In the genomic region with DNA sequence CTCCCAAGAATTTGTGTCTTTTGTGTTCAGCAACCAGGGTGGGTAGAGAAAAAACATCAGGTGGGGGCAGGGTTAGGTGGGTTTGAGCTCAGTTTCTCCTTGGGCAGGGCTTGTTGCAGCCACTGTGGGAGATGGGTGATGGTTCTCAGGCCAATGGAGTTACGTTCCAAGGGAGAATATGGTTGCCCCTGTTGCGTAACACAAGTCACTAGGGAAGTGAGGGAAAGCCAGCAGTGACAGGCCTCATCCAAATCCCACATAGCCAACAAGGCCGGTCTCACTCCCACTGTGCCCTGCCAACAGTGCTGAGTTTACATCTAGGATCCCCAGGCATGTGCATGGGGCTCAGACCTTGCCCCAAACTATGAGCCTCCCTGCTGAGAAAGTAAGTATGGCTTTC, we compare ENCODE assay signal across 32 cellular contexts. TPM values are rescaled to one million over a fixed set of nuclear protein-coding genes. Genes with fewer than 3 reads are reported as not detected.
"Had no signal": no experiment of that assay in that cellular context is flagged by ENCODE, and none has a peak within 500 bp of the region (broad histone marks: within the 10 kb centered on the region; RNA-seq: fewer than 3 reads in every experiment).

No MANE protein-coding gene starts in this region.

- H3K9me3 ChIP-seq: colonic mucosa, esophagus squamous epithelium had no signal

- H3K4me1 Mint-ChIP-seq: activated CD4-positive, alpha-beta memory T cell treated with anti-CD3 and anti-CD28 coated beads, Interleukin-2, amount 10 ng/mL, durations not matched to agents 7 days and 5 days; activated CD4-positive, alpha-beta T cell treated with anti-CD3 and anti-CD28 coated beads for 36 hours; activated CD4-positive, alpha-beta T cell treated with anti-CD3 and anti-CD28 coated beads, Interleukin-2, amount 10 ng/mL, durations not matched to agents 24 days and 14 days; activated naive CD4-positive, alpha-beta T cell treated with anti-CD3 and anti-CD28 coated beads, Interleukin-2, amount 10 ng/mL, durations not matched to agents 7 days and 5 days; activated naive CD8-positive, alpha-beta T cell treated with anti-CD3 and anti-CD28 coated beads, Interleukin-2, amount 10 ng/mL, durations not matched to agents 7 days and 5 days; brain; T-helper 17 cell had no signal

- H3K9me3 Mint-ChIP-seq: activated naive CD4-positive, alpha-beta T cell treated with anti-CD3 and anti-CD28 coated beads, Interleukin-2, amount 10 ng/mL, durations not matched to agents 7 days and 5 days; T-helper 2 cell treated with Interferon-gamma antibody and Interleukin-4, amounts not matched to agents 5 μg/mL and 100 μg/mL, for 36 hours had no signal

- H3K4me1 ChIP-seq: ascending aorta, breast epithelium, colonic mucosa, esophagus squamous epithelium, gastroesophageal sphincter, heart right ventricle had no signal

- H3K4me3 ChIP-seq: ascending aorta, breast epithelium, cardiac muscle cell, colonic mucosa, esophagus squamous epithelium, gastroesophageal sphincter, heart right ventricle had no signal

- H3K27ac Mint-ChIP-seq: activated CD4-positive, alpha-beta memory T cell treated with anti-CD3 and anti-CD28 coated beads, Interleukin-2, amount 10 ng/mL, durations not matched to agents 7 days and 5 days; activated CD4-positive, alpha-beta T cell treated with anti-CD3 and anti-CD28 coated beads for 36 hours; activated CD4-positive, alpha-beta T cell treated with anti-CD3 and anti-CD28 coated beads, Interleukin-2, amount 10 ng/mL, durations not matched to agents 24 days and 14 days; activated naive CD4-positive, alpha-beta T cell treated with anti-CD3 and anti-CD28 coated beads, Interleukin-2, amount 10 ng/mL, durations not matched to agents 7 days and 5 days; activated naive CD4-positive, alpha-beta T cell treated with anti-CD3 and anti-CD28 coated beads, Interleukin-2, amount 50 U/mL, for 72 hours; activated naive CD8-positive, alpha-beta T cell treated with anti-CD3 and anti-CD28 coated beads, Interleukin-2, amount 10 ng/mL, durations not matched to agents 7 days and 5 days; activated T-cell treated with anti-CD3 and anti-CD28 coated beads, Interleukin-2, amount 50 U/mL, for 24 hours; activated T-cell treated with anti-CD3 and anti-CD28 coated beads, Interleukin-2, amount 50 U/mL, for 72 hours; brain; T-helper 17 cell; T-helper 2 cell treated with Interferon-gamma antibody and Interleukin-4, amounts not matched to agents 5 μg/mL and 100 μg/mL, for 36 hours had no signal

- H3K4me3 Mint-ChIP-seq: activated CD4-positive, alpha-beta memory T cell treated with anti-CD3 and anti-CD28 coated beads, Interleukin-2, amount 10 ng/mL, durations not matched to agents 7 days and 5 days; activated CD4-positive, alpha-beta T cell treated with anti-CD3 and anti-CD28 coated beads for 36 hours; activated CD4-positive, alpha-beta T cell treated with anti-CD3 and anti-CD28 coated beads, Interleukin-2, amount 10 ng/mL, durations not matched to agents 24 days and 14 days; activated naive CD4-positive, alpha-beta T cell treated with anti-CD3 and anti-CD28 coated beads, Interleukin-2, amount 10 ng/mL, durations not matched to agents 7 days and 5 days; activated naive CD8-positive, alpha-beta T cell treated with anti-CD3 and anti-CD28 coated beads, Interleukin-2, amount 10 ng/mL, durations not matched to agents 7 days and 5 days; activated T-cell treated with anti-CD3 and anti-CD28 coated beads, Interleukin-2, amount 50 U/mL, for 24 hours; activated T-cell treated with anti-CD3 and anti-CD28 coated beads, Interleukin-2, amount 50 U/mL, for 72 hours; brain; T-helper 17 cell; T-helper 2 cell treated with Interferon-gamma antibody and Interleukin-4, amounts not matched to agents 5 μg/mL and 100 μg/mL, for 36 hours had no signal

- H3K27me3 ChIP-seq: ascending aorta, breast epithelium, cardiac muscle cell, colonic mucosa, esophagus squamous epithelium, gastroesophageal sphincter, heart right ventricle had no signal

- H3K36me3 Mint-ChIP-seq: activated naive CD4-positive, alpha-beta T cell treated with anti-CD3 and anti-CD28 coated beads, Interleukin-2, amount 10 ng/mL, durations not matched to agents 7 days and 5 days; activated naive CD8-positive, alpha-beta T cell treated with anti-CD3 and anti-CD28 coated beads, Interleukin-2, amount 10 ng/mL, durations not matched to agents 7 days and 5 days; brain had no signal

- H3K36me3 ChIP-seq: ascending aorta, breast epithelium, cardiac muscle cell, colonic mucosa, esophagus squamous epithelium, gastroesophageal sphincter, heart right ventricle had no signal

- H3K27ac ChIP-seq: ascending aorta, breast epithelium, cardiac muscle cell, colonic mucosa, epithelial cell of prostate, esophagus squamous epithelium, gastroesophageal sphincter, heart right ventricle had no signal

- DNase-seq: activated CD4-positive, alpha-beta memory T cell treated with anti-CD3 and anti-CD28 coated beads, Interleukin-2, amount 10 ng/mL, durations not matched to agents 7 days and 5 days; activated CD4-positive, alpha-beta T cell treated with anti-CD3 and anti-CD28 coated beads for 36 hours; activated CD4-positive, alpha-beta T cell treated with anti-CD3 and anti-CD28 coated beads, Interleukin-2, amount 10 ng/mL, durations not matched to agents 24 days and 14 days; activated CD4-positive, CD25-positive, alpha-beta regulatory T cell; activated CD4-positive, CD25-positive, alpha-beta regulatory T cell treated with anti-CD3 and anti-CD28 coated beads, Interleukin-2, amount 50 U/mL, for 72 hours; activated CD8-positive, alpha-beta memory T cell treated with anti-CD3 and anti-CD28 coated beads, Interleukin-2, amount 50 U/mL, for 48 hours; activated gamma-delta T cell; activated naive CD4-positive, alpha-beta T cell; activated naive CD4-positive, alpha-beta T cell treated with anti-CD3 and anti-CD28 coated beads, Interleukin-2, amount 10 ng/mL, durations not matched to agents 7 days and 5 days; activated naive CD8-positive, alpha-beta T cell treated with anti-CD3 and anti-CD28 coated beads, Interleukin-2, amount 10 ng/mL, durations not matched to agents 7 days and 5 days; activated T-cell treated with anti-CD3 and anti-CD28 coated beads for 4 hours; activated T-cell treated with anti-CD3 and anti-CD28 coated beads, Interleukin-2, amount 50 U/mL, for 24 hours; activated T-cell treated with anti-CD3 and anti-CD28 coated beads, Interleukin-2, amount 50 U/mL, for 72 hours; central memory CD4-positive, alpha-beta T cell; cerebellar nuclear complex; colonic mucosa; effector CD8-positive, alpha-beta T cell; esophagus squamous epithelium; foreskin melanocyte; heart right ventricle; T-helper 17 cell; T1000 had no signal

- FAIRE-seq: endometrium, endothelial cell of umbilical vein had no signal

RNA-seq across cellular contexts. Expression of a gene that starts 7.9 kb away (rescaled TPM):
- total RNA-seq: activated CD4-positive, alpha-beta memory T cell treated with anti-CD3 and anti-CD28 coated beads, Interleukin-2, amount 10 ng/mL, durations not matched to agents 7 days and 5 days; activated CD4-positive, alpha-beta T cell treated with anti-CD3 and anti-CD28 coated beads, Interleukin-2, amount 10 ng/mL, durations not matched to agents 24 days and 14 days; activated naive CD4-positive, alpha-beta T cell treated with anti-CD3 and anti-CD28 coated beads, Interleukin-2, amount 50 U/mL, for 72 hours; activated naive CD8-positive, alpha-beta T cell treated with anti-CD3 and anti-CD28 coated beads, Interleukin-2, amount 10 ng/mL, durations not matched to agents 7 days and 5 days; T-helper 17 cell had no signal

RNA-seq across cellular contexts. Expression of a gene that starts 50.8 kb away (rescaled TPM):
- total RNA-seq: activated CD4-positive, alpha-beta memory T cell treated with anti-CD3 and anti-CD28 coated beads, Interleukin-2, amount 10 ng/mL, durations not matched to agents 7 days and 5 days; activated CD4-positive, alpha-beta T cell treated with anti-CD3 and anti-CD28 coated beads for 36 hours; activated CD4-positive, alpha-beta T cell treated with anti-CD3 and anti-CD28 coated beads, Interleukin-2, amount 10 ng/mL, durations not matched to agents 24 days and 14 days; activated naive CD4-positive, alpha-beta T cell treated with anti-CD3 and anti-CD28 coated beads, Interleukin-2, amount 50 U/mL, for 72 hours; activated naive CD8-positive, alpha-beta T cell treated with anti-CD3 and anti-CD28 coated beads, Interleukin-2, amount 10 ng/mL, durations not matched to agents 7 days and 5 days; activated T-cell treated with anti-CD3 and anti-CD28 coated beads, Interleukin-2, amount 50 U/mL, for 72 hours; T-helper 17 cell had no signal
